28 cellular contexts compared by ENCODE assay signal in the genomic region with DNA sequence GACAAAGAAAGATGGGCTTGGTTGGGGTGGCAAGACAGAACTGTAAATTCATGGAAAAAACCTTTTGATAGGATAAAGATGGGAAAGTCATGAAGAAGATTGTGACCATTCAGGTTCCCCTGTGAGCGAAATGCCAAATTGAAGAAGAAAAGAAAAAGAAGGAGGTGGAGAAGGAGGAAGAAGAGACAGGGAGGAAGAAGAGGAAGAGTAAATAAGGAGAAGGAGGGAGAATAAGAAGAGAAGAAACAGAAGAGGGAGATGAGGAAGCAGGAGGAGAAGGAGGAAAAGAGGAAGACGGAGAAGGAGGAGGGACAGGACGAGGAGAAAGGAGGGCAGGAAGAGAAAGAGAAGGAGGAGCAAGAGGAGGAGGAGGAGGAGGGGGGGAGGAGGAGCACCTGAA.
"Had no signal": no experiment of that assay in that cellular context is flagged by ENCODE, and none has a peak within 500 bp of the region (broad histone marks: within the 10 kb centered on the region; RNA-seq: fewer than 3 reads in every experiment).

No MANE protein-coding gene starts in this region.

- H3K4me3 ChIP-seq: colonic mucosa, coronary artery, dorsolateral prefrontal cortex, esophagus muscularis mucosa, esophagus squamous epithelium, gastrocnemius medialis, gastroesophageal sphincter, heart left ventricle, heart right ventricle had no signal

- DNase-seq: colonic mucosa; cortex of kidney; dermis blood vessel endothelial cell; dorsolateral prefrontal cortex; effector CD4-positive, alpha-beta T cell; effector CD8-positive, alpha-beta T cell; effector memory CD4-positive, alpha-beta T cell; effector memory CD8-positive, alpha-beta T cell; endodermal cell; erythroblast; esophagus squamous epithelium; foreskin fibroblast; foreskin keratinocyte; foreskin melanocyte; gastrocnemius medialis; glutamatergic neuron; head of caudate nucleus; heart left ventricle; heart right ventricle had no signal

- ATAC-seq: effector memory CD8-positive, alpha-beta T cell; esophagus mucosa; foreskin keratinocyte; gastrocnemius medialis; gastroesophageal sphincter; heart left ventricle; heart right ventricle had no signal

- H3K36me3 ChIP-seq: colonic mucosa, esophagus muscularis mucosa, esophagus squamous epithelium, gastrocnemius medialis, gastroesophageal sphincter, heart left ventricle, heart right ventricle had no signal

- H3K27me3 ChIP-seq: colonic mucosa, esophagus muscularis mucosa, esophagus squamous epithelium, gastrocnemius medialis, gastroesophageal sphincter, heart left ventricle had no signal

- H3K4me1 ChIP-seq: colonic mucosa, esophagus muscularis mucosa, foreskin keratinocyte, gastroesophageal sphincter, heart left ventricle, heart right ventricle had no signal

- FAIRE-seq: colon, endometrium, endothelial cell of umbilical vein, frontal cortex had no signal

- H3K27ac ChIP-seq: colonic mucosa, coronary artery, dorsolateral prefrontal cortex, epithelial cell of prostate, esophagus muscularis mucosa, esophagus squamous epithelium, foreskin keratinocyte, gastrocnemius medialis, gastroesophageal sphincter, heart left ventricle, heart right ventricle had no signal

- H3K9me3 ChIP-seq: colonic mucosa, esophagus muscularis mucosa, esophagus squamous epithelium, gastrocnemius medialis, gastroesophageal sphincter, heart left ventricle, heart right ventricle had no signal
